Comparison of ENCODE assay signal across 12 cellular contexts in genomic region chr5:95949810-95950209, GRCh38. TPM values are rescaled to one million over a fixed set of nuclear protein-coding genes. Genes with fewer than 3 reads are reported as not detected.
DNase-seq lines count a peak whose midpoint lies in the region; ATAC-seq, FAIRE-seq and TF ChIP-seq lines count a peak whose summit lies in the region.
"Had no signal": no experiment of that assay in that cellular context is flagged by ENCODE, and none has a peak within 500 bp of the region (broad histone marks: within the 10 kb centered on the region; RNA-seq: fewer than 3 reads in every experiment).

No MANE protein-coding gene starts in this region.

- TF ChIP-seq CTCF in GM12878 (IDR thresholded peaks at IDR 0.05 in 2 of 3, conservative IDR thresholded peaks at IDR 0.05 in 1 of 3; ENCODE audit: control insufficient read depth in 2 of 3, extremely low read depth in 1 of 3, insufficient read depth in 1 of 3, low read depth in 3 of 3, low read length in 3 of 3), result no peak

- no peak for TF ChIP-seq POLR2A in GM12878 (IDR thresholded peaks at IDR 0.05; ENCODE audit: low read depth, low read length)

- no peak for TF ChIP-seq RAD21 in GM12878 (IDR thresholded peaks at IDR 0.05; ENCODE audit: insufficient read depth, low read depth, low read length)

- H3K36me3 ChIP-seq in GM12878 (ENCODE audit: control insufficient read depth in 2 of 2, insufficient read depth in 2 of 2, low read length in 1 of 2), result peaks cover 0 to 4% of the 10 kb centered on the region in 2 experiments; a peak in 2 of 4 replicates
- H3K36me3 ChIP-seq: neutrophil had no signal

- CTCF ChIA-PET in GM12878 (lab: Yijun Ruan, JAX), result interaction anchor here (0.5 to 6.6 kb wide), 11 partner anchors 9 to 386 kb away, joined by 3 to 61 read pairs (median 5); partner anchors contain the start of gene ELL2

- H2AFZ ChIP-seq in GM12878 (ENCODE audit: control insufficient read depth, low read depth, low read length), result no peak overlapping the region

- H3K4me1 ChIP-seq in GM12878 (ENCODE audit: control insufficient read depth, insufficient read depth, low read length), result peaks cover 18% of the 10 kb centered on the region; the same call in 1 of the 2 replicates

- DNase-seq in GM12878 (ENCODE audit: low read depth, low spot score) (no peak), NCI-H774 (lab: John Stamatoyannopoulos, UW) (no peak), SKM-1 treated with dmso at 0.1 percent for 144 hours (lab: John Stamatoyannopoulos, UW; ENCODE audit: unreplicated experiment) (no peak), NCI-H2029 (lab: John Stamatoyannopoulos, UW) (no peak)
- DNase-seq: activated effector memory CD4-positive, alpha-beta T cell treated with anti-CD3 and anti-CD28 coated beads, Interleukin-2, amount 50 U/mL, for 16 hours; NCI-H187; RPMI8226 had no signal

- H3K27ac ChIP-seq in GM12878 (ENCODE audit: control insufficient read depth, insufficient read depth), result peak overlapping the region; percentile 67
- H3K27ac ChIP-seq: neutrophil had no signal

- H3K9ac ChIP-seq in GM12878 (ENCODE audit: control insufficient read depth, insufficient read depth, low read length), result peak overlapping the region; percentile 8; the same call in 1 of the 2 replicates

- peaks cover 2% of the 10 kb centered on the region; the same call in 2 of the 3 replicates for H3K9me3 ChIP-seq in GM12878 (replicated peaks; ENCODE audit: control insufficient read depth, insufficient read depth, low read length)
- H3K9me3 ChIP-seq: neutrophil had no signal

- SMC1A ChIA-PET in GM12878 (lab: Charles Lee; ENCODE audit: uncharacterized antibody, unreplicated experiment), result interaction anchor here (0.6 to 6.2 kb wide), 15 partner anchors 9 to 387 kb away, joined by 3 to 71 read pairs (median 7); partner anchors contain the start of gene ELL2

- no peaks in the 10 kb centered on the region for H3K27me3 ChIP-seq in GM12878 (replicated peaks in 1 of 2; ENCODE audit: control insufficient read depth in 2 of 2, insufficient read depth in 2 of 2, low read length in 1 of 2)
- H3K27me3 ChIP-seq: neutrophil had no signal

- in situ Hi-C loops in GM12878 (cut with MboI), result no loop called here

- POLR2A ChIA-PET in GM12878 (lab: Charles Lee), result interaction anchor here (0.8 to 3.4 kb wide), 10 partner anchors 8 to 34 kb away, joined by 3 to 13 read pairs (median 6); partner anchors contain the start of gene ELL2

- H4K20me1 ChIP-seq in GM12878 (ENCODE audit: control insufficient read depth, insufficient read depth), result no peaks in the 10 kb centered on the region

- peak overlapping the region; percentile 84 for H3K4me2 ChIP-seq in GM12878 (ENCODE audit: control insufficient read depth, insufficient read depth)

- ATAC-seq in GM18907 (IDR thresholded peaks at IDR 0.05; ENCODE audit: unreplicated experiment) (peak; percentile 74), GM21423 (IDR thresholded peaks at IDR 0.05; ENCODE audit: unreplicated experiment) (peak; percentile 79), HG03066 (IDR thresholded peaks at IDR 0.05; ENCODE audit: low read depth, unreplicated experiment) (peak; percentile 81), GM12878 (peak; percentile 68)

- RAD21 ChIA-PET in GM12878 (lab: Charles Lee; ENCODE audit: unreplicated experiment), result interaction anchor here (0.7 to 6.6 kb wide), 11 partner anchors 8 to 113 kb away, joined by 3 to 46 read pairs (median 12); no protein-coding TSS in a partner anchor

- intact Hi-C loops in GM12878 (cut with micrococcal nuclease; ENCODE audit: unreplicated experiment), result loop anchor here (10.0 kb wide), 1 partner anchor 305 kb away; the partner anchor contains the start of gene RFESD

- TF ChIP-seq EP300 in GM12878 (IDR thresholded peaks at IDR 0.05; ENCODE audit: borderline replicate concordance in 1 of 2, control insufficient read depth in 1 of 2, low read depth in 2 of 2, low read length in 2 of 2), result no peak

- FAIRE-seq in GM12878 (lab: Jason Lieb, UNC), result peak; percentile 70
- FAIRE-seq: frontal cortex had no signal

- peak overlapping the region; percentile 15; the same call in 1 of the 2 replicates for H3K4me3 ChIP-seq in GM12878

- H3K79me2 ChIP-seq in GM12878 (ENCODE audit: control insufficient read depth, insufficient read depth, low read length), result peaks cover 92% of the 10 kb centered on the region

- BruUV-seq in GM12878 (replicated peaks; lab: Mats Ljungman, UMichigan), result no TSS peak

- WGBS in GM12878 (ENCODE audit: insufficient coverage, insufficient replicate concordance, low lambda C conversion rate, missing lambda C conversion rate), result 4% methylated on average over 1 of the region's 1 CpG

TF ChIP-seq in GM12878, 131 proteins besides CTCF, POLR2A, EP300 and RAD21 (continues in another document):
- TF ChIP-seq RFX5 (IDR thresholded peaks at IDR 0.05; ENCODE audit: low read depth, low read length) (no peak), ZNF687 (IDR thresholded peaks at IDR 0.05) (no peak), ZNF24 (IDR thresholded peaks at IDR 0.05) (peak; percentile 53; the same call in 1 of the 2 replicates), RB1 (IDR thresholded peaks at IDR 0.05; ENCODE audit: borderline replicate concordance) (no peak), FOXM1 (IDR thresholded peaks at IDR 0.05; ENCODE audit: low read depth, low read length) (no peak), NR2F1 (conservative IDR thresholded peaks at IDR 0.05) (no peak), HCFC1 (IDR thresholded peaks at IDR 0.05; ENCODE audit: low read length) (no peak), STAT1 (conservative IDR thresholded peaks at IDR 0.05) (no peak), EGR1 (IDR thresholded peaks at IDR 0.05; ENCODE audit: borderline replicate concordance in 1 of 2, low read depth in 2 of 2, low read length in 2 of 2) (no peak), MTA2 (IDR thresholded peaks at IDR 0.05; ENCODE audit: low read depth) (no peak), ATF3 (IDR thresholded peaks at IDR 0.05; ENCODE audit: borderline replicate concordance, extremely low read depth, low read depth, low read length) (no peak)

RNA-seq across cellular contexts. Expression of gene ELL2, which starts 11.8 kb away (rescaled TPM):
- 85.3 and 105 TPM in 2 replicates for total RNA-seq in GM12878 (2013; cell fraction: nucleolus; rRNA removed)
- total RNA-seq in GM12878 (2014; rRNA removed) (59.9 and 61.6 TPM in 2 replicates), GM12878 (2014; rRNA removed; fragmentation: Illumina TruSeq; extraction: Trizol) (83.8 and 87.5 TPM in 2 replicates), GM12878 (2021) (76.1 and 76.9 TPM in 2 replicates)
- 24.4 TPM for polyA plus RNA-seq in GM12878 (2011; ENCODE audit: low read depth)
- polyA plus RNA-seq in GM12878 (2011; rRNA removed) (91.4 and 122 TPM in 2 replicates), GM12878 (2014; fragmentation: Illumina TruSeq; extraction: Trizol) (64.9 and 73.3 TPM in 2 replicates), GM12878 (2014; fragmentation: Nextera tagmentation; extraction: Ambion mirVana) (10 to 100 TPM; 24.2 to 34.4 TPM), GM12878 (2014; rRNA removed) (46.4 and 47.7 TPM in 2 replicates), GM12878 (2016; fragmentation: Nextera tagmentation; extraction: Ambion mirVana) (10 to 100 TPM; 50.2 to 53.1 TPM)
- 38.3 and 41.6 TPM in 2 replicates for polyA plus RNA-seq in GM12878 (2011; cell fraction: cytosol; rRNA removed)
- polyA plus RNA-seq in GM12878 (2011; cell fraction: nucleus; rRNA removed), result 70.5 and 86.0 TPM in 2 replicates
- 32.2 and 37.2 TPM in 2 replicates for polyA plus RNA-seq in GM12878 (2012)
- polyA minus RNA-seq in GM12878 (2011; rRNA and poly(A)+ RNA removed), result 110 and 125 TPM in 2 replicates
- polyA minus RNA-seq in GM12878 (2011; cell fraction: cytosol; rRNA and poly(A)+ RNA removed), result 41.3 and 44.8 TPM in 2 replicates
- polyA minus RNA-seq in GM12878 (2011; cell fraction: nucleus; rRNA and poly(A)+ RNA removed), result 172 and 368 TPM in 2 replicates
